13 cellular contexts compared by ENCODE assay signal in genomic region chr16:27720731-27721547, GRCh38.
DNase-seq lines count a peak whose midpoint lies in the region; ATAC-seq and TF ChIP-seq lines count a peak whose summit lies in the region.
"Had no signal": no experiment of that assay in that cellular context is flagged by ENCODE, and none has a peak within 500 bp of the region (broad histone marks: within the 10 kb centered on the region; RNA-seq: fewer than 3 reads in every experiment).

No MANE protein-coding gene starts in this region.

- POLR2A ChIA-PET in activated CD4-positive, alpha-beta memory T cell treated with anti-CD3 and anti-CD28 coated beads, Interleukin-2, amount 10 ng/mL, durations not matched to agents 7 days and 5 days (lab: Charles Lee): no interaction called here
- POLR2A ChIA-PET in activated CD4-positive, alpha-beta memory T cell treated with anti-CD3 and anti-CD28 coated beads for 36 hours (lab: Charles Lee): no interaction called here

- ATAC-seq in body of pancreas: no peak
- no peak for ATAC-seq in HG03135 (IDR thresholded peaks at IDR 0.05; ENCODE audit: unreplicated experiment)
- ATAC-seq in GM19397 (IDR thresholded peaks at IDR 0.05; ENCODE audit: unreplicated experiment): no peak
- ATAC-seq: A549; naive thymus-derived CD4-positive, alpha-beta T cell had no signal

- intact Hi-C loops in activated CD4-positive, alpha-beta memory T cell treated with anti-CD3 and anti-CD28 coated beads for 36 hours (cut with micrococcal nuclease): no loop called here
- intact Hi-C loops in cardiac septum (cut with DNase I) (no loop called here), body of pancreas (cut with DNase I) (no loop called here)

- no peaks in the 10 kb centered on the region for H3K9me3 ChIP-seq in body of pancreas
- H3K9me3 ChIP-seq: A549 had no signal

- no peak overlapping the region for H3K27ac ChIP-seq in body of pancreas
- H3K27ac ChIP-seq: A549, RWPE1 had no signal

- CTCF ChIA-PET in activated CD4-positive, alpha-beta memory T cell treated with anti-CD3 and anti-CD28 coated beads, Interleukin-2, amount 10 ng/mL, durations not matched to agents 7 days and 5 days (lab: Charles Lee): interaction anchor here (0.5 to 0.6 kb wide), 2 partner anchors 29 to 58 kb away, joined by 3 read pairs; no protein-coding TSS in a partner anchor
- CTCF ChIA-PET in activated CD4-positive, alpha-beta memory T cell treated with anti-CD3 and anti-CD28 coated beads for 36 hours (lab: Charles Lee): no interaction called here

- peaks cover 22% of the 10 kb centered on the region for H3K4me1 Mint-ChIP-seq in activated CD4-positive, alpha-beta memory T cell treated with anti-CD3 and anti-CD28 coated beads, Interleukin-2, amount 10 ng/mL, durations not matched to agents 7 days and 5 days
- H3K4me1 Mint-ChIP-seq in activated CD4-positive, alpha-beta memory T cell treated with anti-CD3 and anti-CD28 coated beads for 36 hours (ENCODE audit: low read depth): peaks cover 4% of the 10 kb centered on the region
- no peaks in the 10 kb centered on the region for H3K4me1 Mint-ChIP-seq in endothelial cell (ENCODE audit: unreplicated experiment)

- H3K27me3 ChIP-seq in body of pancreas: no peaks in the 10 kb centered on the region

- 86 to 91% methylated on average over 19 to 20 of the region's 20 CpGs for WGBS in body of pancreas, 2 donors

- H3K36me3 ChIP-seq in body of pancreas (replicated peaks in 1 of 2; ENCODE audit: insufficient read depth in 1 of 2, low read depth in 2 of 2): no peaks in the 10 kb centered on the region

- no peak overlapping the region for H3K4me3 Mint-ChIP-seq in activated CD4-positive, alpha-beta memory T cell treated with anti-CD3 and anti-CD28 coated beads, Interleukin-2, amount 10 ng/mL, durations not matched to agents 7 days and 5 days
- no peak overlapping the region for H3K4me3 Mint-ChIP-seq in activated CD4-positive, alpha-beta memory T cell treated with anti-CD3 and anti-CD28 coated beads for 36 hours
- no peak overlapping the region for H3K4me3 Mint-ChIP-seq in endothelial cell (ENCODE audit: unreplicated experiment)
- H3K4me3 Mint-ChIP-seq: naive thymus-derived CD4-positive, alpha-beta T cell had no signal

- DNase-seq in activated CD4-positive, alpha-beta memory T cell treated with anti-CD3 and anti-CD28 coated beads, Interleukin-2, amount 10 ng/mL, durations not matched to agents 7 days and 5 days: no peak
- DNase-seq in activated CD4-positive, alpha-beta memory T cell treated with anti-CD3 and anti-CD28 coated beads for 36 hours: no peak
- DNase-seq in cardiac septum (ENCODE audit: low spot score) (peak; percentile 54), nucleus accumbens (lab: John Stamatoyannopoulos, UW) (peak in 48 of 56 donors; percentile 15 to 80 (median 51)), body of pancreas (no peak), endothelial cell (ENCODE audit: low spot score) (no peak)
- DNase-seq: naive thymus-derived CD4-positive, alpha-beta T cell; NCI-H1930; stimulated activated CD4-positive, alpha-beta T cell treated with anti-CD3 and anti-CD28 coated beads, Interleukin-2, amount 100 ng/mL, for 48 hours had no signal

- peak overlapping the region; percentile 82 for H3K27ac Mint-ChIP-seq in activated CD4-positive, alpha-beta memory T cell treated with anti-CD3 and anti-CD28 coated beads, Interleukin-2, amount 10 ng/mL, durations not matched to agents 7 days and 5 days
- no peak overlapping the region for H3K27ac Mint-ChIP-seq in activated CD4-positive, alpha-beta memory T cell treated with anti-CD3 and anti-CD28 coated beads for 36 hours
- H3K27ac Mint-ChIP-seq in endothelial cell (ENCODE audit: unreplicated experiment): no peak overlapping the region

- H3K4me3 ChIP-seq in body of pancreas: no peak overlapping the region
- H3K4me3 ChIP-seq: A549 had no signal

- TF ChIP-seq CTCF in body of pancreas (IDR thresholded peaks at IDR 0.05) (no peak), endothelial cell (IDR thresholded peaks at IDR 0.05; ENCODE audit: unreplicated experiment) (no peak)

- no peaks in the 10 kb centered on the region for H3K36me3 Mint-ChIP-seq in activated CD4-positive, alpha-beta memory T cell treated with anti-CD3 and anti-CD28 coated beads, Interleukin-2, amount 10 ng/mL, durations not matched to agents 7 days and 5 days (ENCODE audit: low read depth)
- H3K36me3 Mint-ChIP-seq in activated CD4-positive, alpha-beta memory T cell treated with anti-CD3 and anti-CD28 coated beads for 36 hours: peaks cover 6% of the 10 kb centered on the region
- H3K36me3 Mint-ChIP-seq in endothelial cell (ENCODE audit: low read depth, unreplicated experiment): peaks cover 24% of the 10 kb centered on the region

- H3K27me3 Mint-ChIP-seq in activated CD4-positive, alpha-beta memory T cell treated with anti-CD3 and anti-CD28 coated beads, Interleukin-2, amount 10 ng/mL, durations not matched to agents 7 days and 5 days: no peaks in the 10 kb centered on the region
- H3K27me3 Mint-ChIP-seq in activated CD4-positive, alpha-beta memory T cell treated with anti-CD3 and anti-CD28 coated beads for 36 hours: no peaks in the 10 kb centered on the region
- H3K27me3 Mint-ChIP-seq in endothelial cell (ENCODE audit: unreplicated experiment): peaks cover 2% of the 10 kb centered on the region
- H3K27me3 Mint-ChIP-seq: naive thymus-derived CD4-positive, alpha-beta T cell had no signal

- no peaks in the 10 kb centered on the region for H3K9me3 Mint-ChIP-seq in activated CD4-positive, alpha-beta memory T cell treated with anti-CD3 and anti-CD28 coated beads, Interleukin-2, amount 10 ng/mL, durations not matched to agents 7 days and 5 days
- no peaks in the 10 kb centered on the region for H3K9me3 Mint-ChIP-seq in activated CD4-positive, alpha-beta memory T cell treated with anti-CD3 and anti-CD28 coated beads for 36 hours
- H3K9me3 Mint-ChIP-seq in endothelial cell (ENCODE audit: unreplicated experiment): no peaks in the 10 kb centered on the region
- H3K9me3 Mint-ChIP-seq: naive thymus-derived CD4-positive, alpha-beta T cell had no signal

- peaks cover 22% of the 10 kb centered on the region for H3K4me1 ChIP-seq in body of pancreas
- H3K4me1 ChIP-seq: A549 had no signal

- no peak for TF ChIP-seq POLR2A in body of pancreas (IDR thresholded peaks at IDR 0.05)

Comparison
In these comparisons a context has a peak if more than half of its experiments do, and no peak if none do; other contexts are left out.
1. DNase-seq: peak in cardiac septum (single experiment) and nucleus accumbens (48 of 56); none in activated CD4-positive, alpha-beta memory T cell treated with anti-CD3 and anti-CD28 coated beads, Interleukin-2, amount 10 ng/mL, durations not matched to agents 7 days and 5 days (single experiment), activated CD4-positive, alpha-beta memory T cell treated with anti-CD3 and anti-CD28 coated beads for 36 hours (single experiment), body of pancreas (0 of 4) and endothelial cell (single experiment).